Comparison of ENCODE assay signal across 19 cellular contexts in genomic region chr19:23312515-23312914, GRCh38.
DNase-seq lines count a peak whose midpoint lies in the region; ATAC-seq, FAIRE-seq and TF ChIP-seq lines count a peak whose summit lies in the region.
"Had no signal": no experiment of that assay in that cellular context is flagged by ENCODE, and none has a peak within 500 bp of the region (broad histone marks: within the 10 kb centered on the region; RNA-seq: fewer than 3 reads in every experiment).

No MANE protein-coding gene starts in this region.

- no peaks in the 10 kb centered on the region for H4K20me1 ChIP-seq in IMR-90 (ENCODE audit: insufficient read depth, low read length)
- H4K20me1 ChIP-seq in keratinocyte (ENCODE audit: control insufficient read depth, extremely low read depth, insufficient read depth, low read length): no peaks in the 10 kb centered on the region

- H3K36me3 Mint-ChIP-seq in activated T-helper 17 cell treated with anti-CD3 and anti-CD28 coated beads, Interleukin-2, amount 50 U/mL, for 72 hours (ENCODE audit: low read depth): no peaks in the 10 kb centered on the region
- H3K36me3 Mint-ChIP-seq: CD4-positive, CD25-positive, alpha-beta regulatory T cell had no signal

- H2BK20ac ChIP-seq in IMR-90 (ENCODE audit: low read depth, low read length): no peak overlapping the region

- no peak for ATAC-seq in IMR-90 (ENCODE audit: low read depth)
- ATAC-seq in activated T-helper 17 cell treated with anti-CD3 and anti-CD28 coated beads, Interleukin-2, amount 50 U/mL, for 72 hours (replicated peaks): peak; percentile 57
- no peak for ATAC-seq in GM18519 (IDR thresholded peaks at IDR 0.05; ENCODE audit: low FRiP score, unreplicated experiment)

- no peak for TF ChIP-seq POLR2A in IMR-90 (IDR thresholded peaks at IDR 0.05; ENCODE audit: low read depth, low read length)

- H4K8ac ChIP-seq in IMR-90 (ENCODE audit: low read depth in 2 of 2, low read length in 2 of 2): no peak overlapping the region

- H3K56ac ChIP-seq in IMR-90 (ENCODE audit: extremely low read depth, insufficient read depth, low read length): no peak overlapping the region

- H3K4me1 ChIP-seq in IMR-90 (ENCODE audit: control insufficient read depth, insufficient read depth, low read length): no peaks in the 10 kb centered on the region
- no peaks in the 10 kb centered on the region for H3K4me1 ChIP-seq in keratinocyte (ENCODE audit: control insufficient read depth, extremely low read depth, insufficient read depth, low read length)

- CTCF ChIA-PET in IMR-90 (lab: Yijun Ruan, JAX): no interaction called here
- CTCF ChIA-PET in GM10248 (lab: Yijun Ruan, JAX): no interaction called here

- H2BK120ac ChIP-seq in IMR-90 (ENCODE audit: low read depth, low read length): no peak overlapping the region

- intact Hi-C loops in IMR-90 (cut with micrococcal nuclease): no loop called here

- no TSS peak for BruUV-seq in IMR-90 (replicated peaks; lab: Mats Ljungman, UMichigan)

- no peaks in the 10 kb centered on the region for H3K9me1 ChIP-seq in IMR-90 (ENCODE audit: insufficient read depth, low read length)
- no peaks in the 10 kb centered on the region for H3K9me1 ChIP-seq in keratinocyte (ENCODE audit: control insufficient read depth, extremely low read depth, insufficient read depth, low read length)

- POLR2A ChIA-PET in IMR-90 (lab: Charles Lee; ENCODE audit: unreplicated experiment): no interaction called here
- POLR2A ChIA-PET in GM10248 (lab: Yijun Ruan, JAX): no interaction called here

- H3K27me3 ChIP-seq in IMR-90 (ENCODE audit: control insufficient read depth, insufficient read depth, low read length) (no peaks in the 10 kb centered on the region), keratinocyte (ENCODE audit: control insufficient read depth, extremely low read depth, insufficient read depth, low read length) (no peaks in the 10 kb centered on the region)

- H3K27ac Mint-ChIP-seq in activated T-helper 17 cell treated with anti-CD3 and anti-CD28 coated beads, Interleukin-2, amount 50 U/mL, for 72 hours: no peak overlapping the region
- H3K27ac Mint-ChIP-seq: CD4-positive, CD25-positive, alpha-beta regulatory T cell; IgD-negative memory B cell had no signal

- DNase-seq in IMR-90: peak; percentile 7
- DNase-seq in keratinocyte (ENCODE audit: low read depth, low spot score): peak; percentile 49
- DNase-seq in GM10248 (ENCODE audit: extremely low spot score): no peak
- no peak for DNase-seq in NCI-H187 (lab: John Stamatoyannopoulos, UW)
- no peak for DNase-seq in SIG-M5 (lab: John Stamatoyannopoulos, UW)
- DNase-seq: CD4-positive, CD25-positive, alpha-beta regulatory T cell; DMS79 treated with DMSO at 0.1 percent for 48 hours; NCI-H1694; NCI-H2081 treated with DMSO at 0.1 percent for 48 hours; NCI-H2171 treated with DMSO at 0.1 percent for 48 hours; NCI-H446; NCI-H526; OCI-M1; SHP77 treated with DMSO at 0.1 percent for 48 hours; SK-N-SH had no signal

- no peak overlapping the region for H4K91ac ChIP-seq in IMR-90 (ENCODE audit: insufficient read depth, low read depth, low read length)

- dilution Hi-C loops in IMR-90 (cut with HindIII; ENCODE audit: low sequenced_read_pairs, unreplicated experiment): no loop called here
- dilution Hi-C loops in keratinocyte (cut with MboI; ENCODE audit: extremely low pct_ligation_motif_present, low sequenced_read_pairs): no loop called here

- H3K14ac ChIP-seq in IMR-90 (replicated peaks; ENCODE audit: low read depth, low read length): no peak overlapping the region

- no peak overlapping the region for H2AK5ac ChIP-seq in IMR-90 (ENCODE audit: low read depth, low read length)

- no peaks in the 10 kb centered on the region for H3K79me1 ChIP-seq in IMR-90 (ENCODE audit: low read depth in 1 of 2, low read length in 2 of 2)

- no peaks in the 10 kb centered on the region for H3K27me3 Mint-ChIP-seq in activated T-helper 17 cell treated with anti-CD3 and anti-CD28 coated beads, Interleukin-2, amount 50 U/mL, for 72 hours
- H3K27me3 Mint-ChIP-seq: CD4-positive, CD25-positive, alpha-beta regulatory T cell; IgD-negative memory B cell had no signal

- H2BK5ac ChIP-seq in IMR-90 (ENCODE audit: low read depth, low read length, poor library complexity, severe bottlenecking): no peak overlapping the region

- WGBS in IMR-90 (ENCODE audit: extremely low coverage in 2 of 2, insufficient read length in 1 of 2), 2 experiments: no CpG with 5 or more reads among the region's 1 CpG

- FAIRE-seq in keratinocyte (lab: Jason Lieb, UNC): no peak
- FAIRE-seq: GM19239 had no signal

- H3K4me3 ChIP-seq in IMR-90 (ENCODE audit: insufficient read depth, low read depth, low read length) (no peak overlapping the region), keratinocyte (ENCODE audit: control insufficient read depth in 2 of 3, extremely low read depth in 1 of 3, insufficient read depth in 2 of 3, low read depth in 1 of 3, low read length in 3 of 3) (no peak overlapping the region)

- H3K9me3 ChIP-seq in IMR-90 (ENCODE audit: control insufficient read depth, insufficient read depth, low read length): peaks cover 9% of the 10 kb centered on the region
- peaks cover 5% of the 10 kb centered on the region for H3K9me3 ChIP-seq in keratinocyte (ENCODE audit: control insufficient read depth, low read depth, low read length)
- H3K9me3 ChIP-seq: SK-N-SH had no signal

- H3K27ac ChIP-seq in IMR-90 (ENCODE audit: insufficient read depth, low read length): no peak overlapping the region
- no peak overlapping the region for H3K27ac ChIP-seq in keratinocyte (ENCODE audit: control insufficient read depth, insufficient read depth, low read length)

- no peak overlapping the region for H4K5ac ChIP-seq in IMR-90 (ENCODE audit: low read depth, low read length)

- H3K18ac ChIP-seq in IMR-90 (ENCODE audit: low read depth, low read length): no peak overlapping the region

- H3K4me2 ChIP-seq in IMR-90 (ENCODE audit: low read depth, low read length): no peak overlapping the region
- no peak overlapping the region for H3K4me2 ChIP-seq in keratinocyte (ENCODE audit: control insufficient read depth, extremely low read depth, insufficient read depth, low read depth, low read length)
- H3K4me2 ChIP-seq: SK-N-SH had no signal

- no peak overlapping the region for H3K4ac ChIP-seq in IMR-90 (ENCODE audit: low read depth, low read length)

- H3K9me3 Mint-ChIP-seq in activated T-helper 17 cell treated with anti-CD3 and anti-CD28 coated beads, Interleukin-2, amount 50 U/mL, for 72 hours: peaks cover under 1% of the 10 kb centered on the region

- H3K4me1 Mint-ChIP-seq in activated T-helper 17 cell treated with anti-CD3 and anti-CD28 coated beads, Interleukin-2, amount 50 U/mL, for 72 hours: no peaks in the 10 kb centered on the region
- H3K4me1 Mint-ChIP-seq: CD4-positive, CD25-positive, alpha-beta regulatory T cell; IgD-negative memory B cell had no signal

- no peaks in the 10 kb centered on the region for H3K79me2 ChIP-seq in keratinocyte (ENCODE audit: control insufficient read depth, insufficient read depth, low read length)

- TF ChIP-seq CTCF in IMR-90 (conservative IDR thresholded peaks at IDR 0.05; ENCODE audit: low read depth, low read length) (no peak), keratinocyte (optimal IDR thresholded peaks at IDR 0.05 in 1 of 3, IDR thresholded peaks at IDR 0.05 in 1 of 3, conservative IDR thresholded peaks at IDR 0.05 in 1 of 3; ENCODE audit: extremely low read depth in 1 of 3, insufficient read depth in 2 of 3, low read length in 3 of 3) (no peak), GM10248 (IDR thresholded peaks at IDR 0.05; ENCODE audit: control extremely low read depth, extremely low read depth, low read depth, missing control alignments) (no peak)

- no peak overlapping the region for H3K4me3 Mint-ChIP-seq in activated T-helper 17 cell treated with anti-CD3 and anti-CD28 coated beads, Interleukin-2, amount 50 U/mL, for 72 hours
- H3K4me3 Mint-ChIP-seq: CD4-positive, CD25-positive, alpha-beta regulatory T cell; IgD-negative memory B cell had no signal

- H3K23ac ChIP-seq in IMR-90 (ENCODE audit: low read depth, low read length): no peak overlapping the region

- H3K36me3 ChIP-seq in IMR-90 (ENCODE audit: control insufficient read depth, insufficient read depth, low read length): no peaks in the 10 kb centered on the region
- no peaks in the 10 kb centered on the region for H3K36me3 ChIP-seq in keratinocyte (ENCODE audit: control insufficient read depth in 2 of 2, extremely low read depth in 1 of 2, insufficient read depth in 2 of 2, low read length in 2 of 2)

- H2BK15ac ChIP-seq in IMR-90 (ENCODE audit: low read depth, low read length): no peak overlapping the region

- TF ChIP-seq RAD21 in IMR-90 (IDR thresholded peaks at IDR 0.05; ENCODE audit: low read length): no peak

- H3K9ac ChIP-seq in IMR-90 (ENCODE audit: low read depth, low read length): no peak overlapping the region
- no peak overlapping the region for H3K9ac ChIP-seq in keratinocyte (ENCODE audit: control insufficient read depth, extremely low read depth, insufficient read depth, low read length)
- H3K9ac ChIP-seq: SK-N-SH had no signal

- in situ Hi-C loops in IMR-90 (cut with MboI; ENCODE audit: low sequenced_read_pairs): no loop called here

- H2AFZ ChIP-seq in IMR-90 (replicated peaks; ENCODE audit: low read length, poor library complexity) (no peak overlapping the region), keratinocyte (ENCODE audit: control insufficient read depth, low read length) (no peak overlapping the region)

- no peak overlapping the region for H2AK9ac ChIP-seq in IMR-90 (replicated peaks; ENCODE audit: low read depth, low read length, poor library complexity)

TF ChIP-seq in IMR-90, 13 proteins besides CTCF, POLR2A, EP300 and RAD21:
- TF ChIP-seq USF2 (IDR thresholded peaks at IDR 0.05; ENCODE audit: low read depth, low read length) (no peak), RCOR1 (IDR thresholded peaks at IDR 0.05; ENCODE audit: insufficient replicate concordance, low read length) (no peak), SMC3 (IDR thresholded peaks at IDR 0.05; ENCODE audit: low read depth, low read length) (no peak)

Comparison
In these comparisons a context has a peak if more than half of its experiments do, and no peak if none do; other contexts are left out.
1. DNase-seq: peak in IMR-90 (single experiment) and keratinocyte (single experiment); none in GM10248 (single experiment), NCI-H187 (0 of 2) and SIG-M5 (single experiment).